ENCODE assay signal across 8 cellular contexts in genomic region chr19:43624933-43625332, GRCh38. TPM values are rescaled to one million over a fixed set of nuclear protein-coding genes. Genes with fewer than 3 reads are reported as not detected.
DNase-seq lines count a peak whose midpoint lies in the region; ATAC-seq, FAIRE-seq and TF ChIP-seq lines count a peak whose summit lies in the region.

No MANE protein-coding gene starts in this region.

- H3K4me1 ChIP-seq in naive thymus-derived CD4-positive, alpha-beta T cell (ENCODE audit: control insufficient read depth in 2 of 2, insufficient read depth in 2 of 2, low read length in 2 of 2) = peaks cover 9 to 13% of the 10 kb centered on the region in 2 donors
- H3K4me1 ChIP-seq in upper lobe of right lung = no peaks in the 10 kb centered on the region

- no peak overlapping the region for H3K27ac ChIP-seq in naive thymus-derived CD4-positive, alpha-beta T cell (ENCODE audit: low read depth, low read length)
- no peak overlapping the region for H3K27ac ChIP-seq in upper lobe of right lung

- no peaks in the 10 kb centered on the region for H3K36me3 ChIP-seq in naive thymus-derived CD4-positive, alpha-beta T cell (ENCODE audit: control insufficient read depth in 2 of 3, insufficient read depth in 3 of 3, low read length in 3 of 3)
- no peaks in the 10 kb centered on the region for H3K36me3 ChIP-seq in upper lobe of right lung

- peak overlapping the region in 6 of 10 donors; percentile 32 to 54 (median 52) for H3K4me3 Mint-ChIP-seq in naive thymus-derived CD4-positive, alpha-beta T cell

- no peaks in the 10 kb centered on the region for H3K27me3 ChIP-seq in naive thymus-derived CD4-positive, alpha-beta T cell (ENCODE audit: control insufficient read depth in 2 of 2, insufficient read depth in 2 of 2, low read length in 2 of 2)
- H3K27me3 ChIP-seq in upper lobe of right lung = no peaks in the 10 kb centered on the region

- H3K27me3 Mint-ChIP-seq in naive thymus-derived CD4-positive, alpha-beta T cell = peaks cover 0 to 12% (median 0%) of the 10 kb centered on the region in 5 donors

- CTCF ChIA-PET in naive thymus-derived CD4-positive, alpha-beta T cell (lab: Charles Lee) = no interaction called here

- intact Hi-C loops in naive thymus-derived CD4-positive, alpha-beta T cell (cut with micrococcal nuclease) = loop anchor here in 1 of 2 donors (1.0 kb wide), 1 partner anchor 70 kb away; no protein-coding TSS in a partner anchor
- intact Hi-C loops in upper lobe of right lung (cut with DNase I) = no loop called here

- H3K36me3 Mint-ChIP-seq in naive thymus-derived CD4-positive, alpha-beta T cell = peaks cover 0 to 2% (median 0%) of the 10 kb centered on the region in 5 donors

- POLR2A ChIA-PET in naive thymus-derived CD4-positive, alpha-beta T cell (lab: Charles Lee) = interaction anchor here (0.6 to 1.0 kb wide), 3 partner anchors 27 to 43 kb away, joined by 3 to 4 read pairs (median 3); no protein-coding TSS in a partner anchor

- ATAC-seq in naive thymus-derived CD4-positive, alpha-beta T cell = peak; percentile 96
- peak; percentile 65 for ATAC-seq in upper lobe of right lung

- H3K9me3 Mint-ChIP-seq in naive thymus-derived CD4-positive, alpha-beta T cell = no peaks in the 10 kb centered on the region

- TF ChIP-seq CTCF in GM10266 (IDR thresholded peaks at IDR 0.05; ENCODE audit: control insufficient read depth, insufficient read depth, low read depth, missing control alignments) (peak; percentile 73), upper lobe of right lung (IDR thresholded peaks at IDR 0.05) (peak; percentile 15), D721Med (IDR thresholded peaks at IDR 0.05; ENCODE audit: insufficient read depth, missing control alignments) (no peak)

- no peaks in the 10 kb centered on the region for H3K9me3 ChIP-seq in naive thymus-derived CD4-positive, alpha-beta T cell (ENCODE audit: control insufficient read depth in 2 of 3, low read length in 3 of 3)
- H3K9me3 ChIP-seq in upper lobe of right lung = no peaks in the 10 kb centered on the region

- H3K4me1 Mint-ChIP-seq in naive thymus-derived CD4-positive, alpha-beta T cell = peaks cover 13 to 38% (median 30%) of the 10 kb centered on the region in 7 donors

- DNase-seq in GM10266 (ENCODE audit: extremely low spot score) = peak; percentile 88
- DNase-seq in T-helper 9 cell = peak; percentile 87
- DNase-seq in amniotic epithelial cell (ENCODE audit: low read depth) = peak; percentile 74
- DNase-seq in naive thymus-derived CD4-positive, alpha-beta T cell = peak; percentile 69 to 87 (median 82)
- peak; percentile 83 for DNase-seq in upper lobe of right lung
- no peak for DNase-seq in NCI-H1436 treated with DMSO at 0.1 percent for 48 hours (lab: John Stamatoyannopoulos, UW)
- DNase-seq in HPDE6-E6E7 (ENCODE audit: extremely low spot score) = no peak
- DNase-seq in D721Med (ENCODE audit: insufficient read length, low spot score) = no peak

- peak overlapping the region in 5 of 9 donors; percentile 40 to 70 (median 56) for H3K27ac Mint-ChIP-seq in naive thymus-derived CD4-positive, alpha-beta T cell

- FAIRE-seq in D721Med (lab: Jason Lieb, UNC) = no peak

- H3K4me3 ChIP-seq in naive thymus-derived CD4-positive, alpha-beta T cell (ENCODE audit: low read length) = no peak overlapping the region
- no peak overlapping the region for H3K4me3 ChIP-seq in upper lobe of right lung

RNA-seq across cellular contexts. Expression of gene ZNF428, which starts 5.5 kb away (rescaled TPM):
- 10 to 100 TPM; 21.7 to 29.1 (median 25.9) TPM for total RNA-seq in naive thymus-derived CD4-positive, alpha-beta T cell
- polyA plus RNA-seq in naive thymus-derived CD4-positive, alpha-beta T cell = 10 to 100 TPM; 13.1 to 16.1 TPM
- total RNA-seq in upper lobe of right lung = 27.1 TPM

RNA-seq across cellular contexts. Expression of gene SRRM5, which starts 13.0 kb away (rescaled TPM):
- 1 to 10 TPM in 3 of 5 experiments, under 1 TPM in 2; 0.56 to 1.7 (median 1.1) TPM for total RNA-seq in naive thymus-derived CD4-positive, alpha-beta T cell
- polyA plus RNA-seq in naive thymus-derived CD4-positive, alpha-beta T cell = 1 to 10 TPM in 1 of 2 donors, under 1 TPM in 1; 0.97 to 1.3 TPM
- total RNA-seq in upper lobe of right lung = 0.29 TPM

RNA-seq across cellular contexts. Expression of gene CADM4, which starts 14.7 kb away (rescaled TPM):
- under 1 TPM; 0.35 to 0.97 (median 0.51) TPM for total RNA-seq in naive thymus-derived CD4-positive, alpha-beta T cell
- polyA plus RNA-seq in naive thymus-derived CD4-positive, alpha-beta T cell = 1 to 10 TPM in 1 of 2 donors, under 1 TPM in 1; 0.34 to 2.0 TPM
- total RNA-seq in upper lobe of right lung = 8.7 TPM

RNA-seq across cellular contexts. Expression of gene ZNF576, which starts 28.5 kb away (rescaled TPM):
- 10 to 100 TPM in 4 of 5 experiments, 1 to 10 TPM in 1; 9.4 to 20.6 (median 19.5) TPM for total RNA-seq in naive thymus-derived CD4-positive, alpha-beta T cell
- 10 to 100 TPM in 1 of 2 donors, 1 to 10 TPM in 1; 8.6 to 15.7 TPM for polyA plus RNA-seq in naive thymus-derived CD4-positive, alpha-beta T cell
- total RNA-seq in upper lobe of right lung = 16.6 TPM

RNA-seq across cellular contexts. Expression of gene IRGQ, which starts 29.0 kb away (rescaled TPM):
- 10 to 100 TPM; 13.5 to 43.8 (median 18.9) TPM for total RNA-seq in naive thymus-derived CD4-positive, alpha-beta T cell
- polyA plus RNA-seq in naive thymus-derived CD4-positive, alpha-beta T cell = 1 to 10 TPM in 1 of 2 donors, under 1 TPM in 1; 0.32 to 1.1 TPM
- 23.2 TPM for total RNA-seq in upper lobe of right lung

Comparison
In these comparisons a context has a peak if more than half of its experiments do, and no peak if none do; other contexts are left out.
1. DNase-seq: peak in GM10266 (single experiment), T-helper 9 cell (single experiment), amniotic epithelial cell (single experiment), naive thymus-derived CD4-positive, alpha-beta T cell (9 of 9) and upper lobe of right lung (single experiment); none in NCI-H1436 treated with DMSO at 0.1 percent for 48 hours (single experiment), HPDE6-E6E7 (single experiment) and D721Med (single experiment).